ENCODE assay signal across 11 cellular contexts in the genomic region with DNA sequence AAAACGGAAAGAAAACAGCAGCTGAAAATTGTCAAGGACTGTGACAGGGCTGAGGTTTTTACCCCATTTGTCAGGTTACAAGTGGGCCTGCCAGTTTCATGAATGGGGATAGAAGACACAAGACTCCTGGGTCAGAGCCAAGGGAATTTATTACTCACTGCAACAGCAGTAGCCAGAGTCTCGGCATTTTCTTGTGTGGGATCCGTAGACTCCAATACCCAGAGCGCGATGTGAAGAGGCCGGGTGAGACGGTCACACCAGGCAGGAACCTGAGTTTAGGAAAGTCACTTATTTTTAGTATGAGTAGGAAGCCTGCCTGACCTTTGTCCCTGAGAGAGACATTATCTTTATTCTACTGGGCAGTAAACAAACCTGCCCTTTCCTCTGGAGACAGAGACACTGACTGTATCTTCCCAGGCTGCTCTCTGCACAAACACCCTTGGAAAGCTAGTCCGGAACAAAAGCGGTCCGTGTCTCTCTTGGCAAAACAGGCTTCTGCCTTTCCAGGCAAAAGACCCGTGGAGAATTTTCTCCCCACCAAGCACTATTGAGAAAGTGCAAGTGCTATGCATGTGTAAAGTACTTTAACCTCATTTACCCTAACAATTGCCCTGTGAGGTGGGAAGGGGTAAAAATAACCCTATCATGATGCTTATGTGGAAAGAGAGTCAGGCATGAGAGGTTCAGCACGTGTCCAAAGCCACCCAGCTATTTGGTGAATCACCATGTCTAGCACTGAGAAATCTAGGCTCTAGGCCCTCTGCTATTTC. TPM values are rescaled to one million over a fixed set of nuclear protein-coding genes. Genes with fewer than 3 reads are reported as not detected.
DNase-seq lines count a peak whose midpoint lies in the region; ATAC-seq and TF ChIP-seq lines count a peak whose summit lies in the region.
"Had no signal": no experiment of that assay in that cellular context is flagged by ENCODE, and none has a peak within 500 bp of the region (broad histone marks: within the 10 kb centered on the region; RNA-seq: fewer than 3 reads in every experiment).

No MANE protein-coding gene starts in this region.

- peak overlapping the region; percentile 49 for H3K4me2 ChIP-seq in skeletal muscle satellite cell (ENCODE audit: low read length)

- DNase-seq in GM04503 (ENCODE audit: low read depth) (peak; percentile 67), brain microvascular endothelial cell (peak; percentile 83), kidney epithelial cell (ENCODE audit: low read depth) (peak; percentile 49), NCI-H146 treated with DMSO at 0.1 percent for 48 hours (lab: John Stamatoyannopoulos, UW; ENCODE audit: unreplicated experiment) (no peak), GF-D8 (lab: John Stamatoyannopoulos, UW) (no peak)
- no peak for DNase-seq in activated CD4-positive, alpha-beta T cell treated with anti-CD3 and anti-CD28 coated beads for 48 hours
- DNase-seq: activated CD4-positive, alpha-beta T cell treated with anti-CD3 and anti-CD28 coated beads, Interleukin-2, amount 50 U/mL, for 4 hours; effector memory CD8-positive, alpha-beta T cell; posterior cingulate gyrus had no signal

- in situ Hi-C loops in brain microvascular endothelial cell (cut with HindIII; ENCODE audit: low pct_ligation_motif_present, low sequenced_read_pairs) = no loop called here

- H3K4me1 ChIP-seq in skeletal muscle satellite cell (ENCODE audit: control insufficient read depth, insufficient read depth, low read length) = peaks cover 15% of the 10 kb centered on the region

- no peak for ATAC-seq in HG03045 (IDR thresholded peaks at IDR 0.05; ENCODE audit: unreplicated experiment)
- ATAC-seq: effector memory CD8-positive, alpha-beta T cell had no signal

- no peak overlapping the region for H3K4me3 ChIP-seq in brain microvascular endothelial cell (ENCODE audit: low read depth, low read length)
- H3K4me3 ChIP-seq in kidney epithelial cell (ENCODE audit: low read depth, low read length) = no peak overlapping the region
- H3K4me3 ChIP-seq in skeletal muscle satellite cell (ENCODE audit: low read length) = peak overlapping the region; percentile 3

- H3K36me3 ChIP-seq in brain microvascular endothelial cell (replicated peaks) (no peaks in the 10 kb centered on the region), kidney epithelial cell (ENCODE audit: control insufficient read depth, insufficient read depth, low read length) (no peaks in the 10 kb centered on the region), skeletal muscle satellite cell (ENCODE audit: insufficient read depth, low read length) (no peaks in the 10 kb centered on the region)

- no peaks in the 10 kb centered on the region for H3K9me3 ChIP-seq in skeletal muscle satellite cell (replicated peaks; ENCODE audit: low read length)

- H3K27ac ChIP-seq in brain microvascular endothelial cell = peak overlapping the region; percentile 49

- H3K9ac ChIP-seq in skeletal muscle satellite cell (ENCODE audit: low read depth, low read length) = no peak overlapping the region

- no peaks in the 10 kb centered on the region for H3K27me3 ChIP-seq in brain microvascular endothelial cell (replicated peaks)
- H3K27me3 ChIP-seq in kidney epithelial cell (ENCODE audit: control insufficient read depth, insufficient read depth, low read length) = no peaks in the 10 kb centered on the region
- peaks cover 30% of the 10 kb centered on the region for H3K27me3 ChIP-seq in skeletal muscle satellite cell (ENCODE audit: control insufficient read depth, insufficient read depth, low read length)

- TF ChIP-seq CTCF in brain microvascular endothelial cell (IDR thresholded peaks at IDR 0.05; ENCODE audit: low read depth, low read length, missing control alignments) = no peak
- no peak for TF ChIP-seq CTCF in kidney epithelial cell (IDR thresholded peaks at IDR 0.05; ENCODE audit: insufficient read depth, low read length, poor library complexity, severe bottlenecking)

RNA-seq across cellular contexts. Expression of a gene that starts 58.4 kb away (rescaled TPM):
- total RNA-seq in kidney epithelial cell = 1.7 and 2.2 TPM in 2 replicates
- total RNA-seq in skeletal muscle satellite cell (2012; rRNA removed) = 0.22 and 0.51 TPM in 2 replicates

Comparison
In these comparisons a context has a peak if more than half of its experiments do, and no peak if none do; other contexts are left out.
1. DNase-seq: peak in GM04503 (single experiment), brain microvascular endothelial cell (single experiment) and kidney epithelial cell (single experiment); none in NCI-H146 treated with DMSO at 0.1 percent for 48 hours (single experiment), GF-D8 (single experiment) and activated CD4-positive, alpha-beta T cell treated with anti-CD3 and anti-CD28 coated beads for 48 hours (single experiment).